8 cellular contexts compared by ENCODE assay signal in genomic region chr7:4830176-4830575, GRCh38. TPM values are rescaled to one million over a fixed set of nuclear protein-coding genes. Genes with fewer than 3 reads are reported as not detected.
DNase-seq lines count a peak whose midpoint lies in the region; ATAC-seq, FAIRE-seq and TF ChIP-seq lines count a peak whose summit lies in the region.

No MANE protein-coding gene starts in this region.

- intact Hi-C loops in GM12878 (cut with micrococcal nuclease; ENCODE audit: unreplicated experiment): loop anchor here (1.0 kb wide), 1 partner anchor 255 kb away; no protein-coding TSS in a partner anchor

- no peaks in the 10 kb centered on the region for H4K20me1 ChIP-seq in GM12878 (ENCODE audit: control insufficient read depth, insufficient read depth)

- peaks cover 6% of the 10 kb centered on the region for H3K4me1 Mint-ChIP-seq in T-helper 17 cell

- CTCF ChIA-PET in GM12878 (lab: Yijun Ruan, JAX): interaction anchor here (0.7 to 4.0 kb wide), 5 partner anchors 17 to 343 kb away, joined by 3 to 38 read pairs (median 3); no protein-coding TSS in a partner anchor

- no peaks in the 10 kb centered on the region for H3K36me3 ChIP-seq in GM12878 (ENCODE audit: control insufficient read depth in 2 of 2, insufficient read depth in 2 of 2, low read length in 1 of 2)

- no peak for TF ChIP-seq POLR2A in GM12878 (IDR thresholded peaks at IDR 0.05; ENCODE audit: low read depth, low read length)

- TF ChIP-seq EP300 in GM12878 (IDR thresholded peaks at IDR 0.05; ENCODE audit: borderline replicate concordance in 1 of 2, control insufficient read depth in 1 of 2, low read depth in 2 of 2, low read length in 2 of 2): no peak

- in situ Hi-C loops in GM12878 (cut with MboI): loop anchor here (5.0 kb wide), 1 partner anchor 257 kb away; no protein-coding TSS in a partner anchor

- H2AFZ ChIP-seq in GM12878 (ENCODE audit: control insufficient read depth, low read depth, low read length): peak overlapping the region; percentile 33; the same call in 1 of the 2 replicates

- no peak overlapping the region for H3K4me3 Mint-ChIP-seq in T-helper 17 cell

- H3K4me2 ChIP-seq in GM12878 (ENCODE audit: control insufficient read depth, insufficient read depth): no peak overlapping the region

- RAD21 ChIA-PET in GM12878 (lab: Charles Lee; ENCODE audit: unreplicated experiment): interaction anchor here (1.0 to 1.4 kb wide), 3 partner anchors 144 to 261 kb away, joined by 5 to 13 read pairs (median 5); no protein-coding TSS in a partner anchor

- no peak overlapping the region for H3K9ac ChIP-seq in GM12878 (ENCODE audit: control insufficient read depth, insufficient read depth, low read length)

- peaks cover 7% of the 10 kb centered on the region for H3K27me3 Mint-ChIP-seq in T-helper 17 cell

- SMC1A ChIA-PET in GM12878 (lab: Charles Lee; ENCODE audit: uncharacterized antibody, unreplicated experiment): interaction anchor here (0.7 to 1.8 kb wide), 4 partner anchors 255 to 410 kb away, joined by 3 to 8 read pairs (median 3); no protein-coding TSS in a partner anchor

- BruUV-seq in GM12878 (replicated peaks; lab: Mats Ljungman, UMichigan): no TSS peak

- H3K4me1 ChIP-seq in GM12878 (ENCODE audit: control insufficient read depth, insufficient read depth, low read length): no peaks in the 10 kb centered on the region

- H3K4me3 ChIP-seq in GM12878: no peak overlapping the region

- POLR2A ChIA-PET in GM12878 (lab: Charles Lee): interaction anchor here (0.5 kb wide), 1 partner anchor 415 kb away, joined by 5 read pairs; no protein-coding TSS in a partner anchor

- peak; percentile 70 for ATAC-seq in T-helper 17 cell
- peak; percentile 99 for ATAC-seq in GM12878
- ATAC-seq in GM19023 (IDR thresholded peaks at IDR 0.05; ENCODE audit: unreplicated experiment): no peak
- no peak for ATAC-seq in HG03039 (IDR thresholded peaks at IDR 0.05; ENCODE audit: unreplicated experiment)

- H3K27ac Mint-ChIP-seq in T-helper 17 cell: no peak overlapping the region

- H3K36me3 Mint-ChIP-seq in T-helper 17 cell (ENCODE audit: low read depth): peaks cover 2% of the 10 kb centered on the region

- H3K79me2 ChIP-seq in GM12878 (ENCODE audit: control insufficient read depth, insufficient read depth, low read length): no peaks in the 10 kb centered on the region

- peak; percentile 58 for TF ChIP-seq RAD21 in GM12878 (IDR thresholded peaks at IDR 0.05; ENCODE audit: insufficient read depth, low read depth, low read length)

- peak; percentile 87 to 98 (median 95) for TF ChIP-seq CTCF in GM12878 (IDR thresholded peaks at IDR 0.05 in 2 of 3, conservative IDR thresholded peaks at IDR 0.05 in 1 of 3; ENCODE audit: control insufficient read depth in 2 of 3, extremely low read depth in 1 of 3, insufficient read depth in 1 of 3, low read depth in 3 of 3, low read length in 3 of 3)

- peak; percentile 58 for DNase-seq in ELR (ENCODE audit: low read depth)
- DNase-seq in HT1080 (ENCODE audit: low read depth): peak; percentile 42
- peak in 2 of 3 donors; percentile 22 to 35 for DNase-seq in T-helper 17 cell
- peak; percentile 11 for DNase-seq in GM12878 (ENCODE audit: low read depth, low spot score)
- peak; percentile 90 for DNase-seq in islet precursor cell
- DNase-seq in stimulated activated CD4-positive, alpha-beta T cell treated with anti-CD3 and anti-CD28 coated beads, Interleukin-4, amount 100 ng/mL, for 24 hours: peak; percentile 60

- no peaks in the 10 kb centered on the region for H3K9me3 ChIP-seq in T-helper 17 cell (ENCODE audit: control insufficient read depth, low read length, poor library complexity, severe bottlenecking)
- no peaks in the 10 kb centered on the region for H3K9me3 ChIP-seq in GM12878 (replicated peaks; ENCODE audit: control insufficient read depth, insufficient read depth, low read length)

- 21% methylated on average over 14 of the region's 14 CpGs for WGBS in GM12878 (ENCODE audit: insufficient coverage, insufficient replicate concordance, low lambda C conversion rate, missing lambda C conversion rate)

- H3K27me3 ChIP-seq in GM12878 (replicated peaks in 1 of 2; ENCODE audit: control insufficient read depth in 2 of 2, insufficient read depth in 2 of 2, low read length in 1 of 2): no peaks in the 10 kb centered on the region

- FAIRE-seq in GM12878 (lab: Jason Lieb, UNC): peak; percentile 56

- H3K27ac ChIP-seq in GM12878 (ENCODE audit: control insufficient read depth, insufficient read depth): no peak overlapping the region

TF ChIP-seq in GM12878, 131 proteins besides CTCF, POLR2A, EP300 and RAD21 (continues in another document):
- peak; percentile 72 for TF ChIP-seq YY1 (IDR thresholded peaks at IDR 0.05; ENCODE audit: low read depth, low read length)
- TF ChIP-seq SMC3 (IDR thresholded peaks at IDR 0.05; ENCODE audit: borderline replicate concordance, low read length): peak; percentile 78
- 0 out of 2 replicates have a peak, but pooled peaks have one; percentile 8 for TF ChIP-seq RUNX3 (IDR thresholded peaks at IDR 0.05; ENCODE audit: low read length)
- no peak for TF ChIP-seq MEF2A (IDR thresholded peaks at IDR 0.05; ENCODE audit: insufficient read depth, low read depth, low read length)

RNA-seq across cellular contexts. Expression of gene PAPOLB, which starts 31.7 kb away (rescaled TPM):
- total RNA-seq in HT1080 (2014; rRNA removed; shearing (Covaris generic)): not detected in 2 replicates
- not detected in 2 replicates for polyA plus RNA-seq in HT1080 (2015; cell fraction: cytosol; rRNA removed)
- not detected in 2 replicates for polyA plus RNA-seq in HT1080 (2015; cell fraction: nucleus; rRNA removed)
- total RNA-seq in T-helper 17 cell (not detected), GM12878 (2014; rRNA removed) (not detected in 2 replicates), GM12878 (2014; rRNA removed; fragmentation: Illumina TruSeq; extraction: Trizol) (not detected in 2 replicates), GM12878 (2021) (not detected in 2 replicates)
- not detected in 2 replicates for total RNA-seq in GM12878 (2013; cell fraction: nucleolus; rRNA removed)
- polyA plus RNA-seq in GM12878 (2011; ENCODE audit: low read depth): not detected
- polyA plus RNA-seq in GM12878 (2011; rRNA removed) (not detected in 2 replicates), GM12878 (2014; fragmentation: Illumina TruSeq; extraction: Trizol) (0.01 TPM in 1 of 2 replicates, not detected in the other), GM12878 (2014; fragmentation: Nextera tagmentation; extraction: Ambion mirVana) (not detected), GM12878 (2014; rRNA removed) (not detected in 2 replicates), GM12878 (2016; fragmentation: Nextera tagmentation; extraction: Ambion mirVana) (not detected)
- polyA plus RNA-seq in GM12878 (2011; cell fraction: cytosol; rRNA removed): not detected in 2 replicates
- not detected in 2 replicates for polyA plus RNA-seq in GM12878 (2011; cell fraction: nucleus; rRNA removed)
- not detected in 2 replicates for polyA plus RNA-seq in GM12878 (2012)
- 0.05 TPM in 1 of 2 replicates, not detected in the other for polyA minus RNA-seq in GM12878 (2011; rRNA and poly(A)+ RNA removed)
- polyA minus RNA-seq in GM12878 (2011; cell fraction: cytosol; rRNA and poly(A)+ RNA removed): not detected in 2 replicates
- 0.12 TPM in 1 of 2 replicates, not detected in the other for polyA minus RNA-seq in GM12878 (2011; cell fraction: nucleus; rRNA and poly(A)+ RNA removed)

RNA-seq across cellular contexts. Expression of gene RADIL, which starts 53.3 kb away (rescaled TPM):
- 0.14 and 0.57 TPM in 2 replicates for total RNA-seq in HT1080 (2014; rRNA removed; shearing (Covaris generic))
- polyA plus RNA-seq in HT1080 (2015; cell fraction: cytosol; rRNA removed): 0.92 and 1.4 TPM in 2 replicates
- polyA plus RNA-seq in HT1080 (2015; cell fraction: nucleus; rRNA removed): 0.98 and 2.1 TPM in 2 replicates
- total RNA-seq in T-helper 17 cell (under 1 TPM in 1 of 2 donors, not detected in 1; 0.55 TPM), GM12878 (2014; rRNA removed) (0.06 TPM in 1 of 2 replicates, not detected in the other), GM12878 (2014; rRNA removed; fragmentation: Illumina TruSeq; extraction: Trizol) (not detected in 2 replicates), GM12878 (2021) (0.11 TPM in 1 of 2 replicates, not detected in the other)
- not detected in 2 replicates for total RNA-seq in GM12878 (2013; cell fraction: nucleolus; rRNA removed)
- polyA plus RNA-seq in GM12878 (2011; ENCODE audit: low read depth): 0.05 TPM
- polyA plus RNA-seq in GM12878 (2011; rRNA removed) (not detected in 2 replicates), GM12878 (2014; fragmentation: Illumina TruSeq; extraction: Trizol) (not detected in 2 replicates), GM12878 (2014; fragmentation: Nextera tagmentation; extraction: Ambion mirVana) (not detected), GM12878 (2014; rRNA removed) (0.08 TPM in 1 of 2 replicates, not detected in the other), GM12878 (2016; fragmentation: Nextera tagmentation; extraction: Ambion mirVana) (under 1 TPM in 1 of 2 experiments, not detected in 1; 0.05 TPM)
- not detected in 2 replicates for polyA plus RNA-seq in GM12878 (2011; cell fraction: cytosol; rRNA removed)
- polyA plus RNA-seq in GM12878 (2011; cell fraction: nucleus; rRNA removed): not detected in 2 replicates
- polyA plus RNA-seq in GM12878 (2012): 0.03 and 0.05 TPM in 2 replicates
- polyA minus RNA-seq in GM12878 (2011; rRNA and poly(A)+ RNA removed): not detected in 2 replicates
- polyA minus RNA-seq in GM12878 (2011; cell fraction: cytosol; rRNA and poly(A)+ RNA removed): not detected in 2 replicates
- polyA minus RNA-seq in GM12878 (2011; cell fraction: nucleus; rRNA and poly(A)+ RNA removed): not detected in 2 replicates

RNA-seq across cellular contexts. Expression of gene AP5Z1, which starts 54.8 kb away (rescaled TPM):
- 21.0 and 28.4 TPM in 2 replicates for total RNA-seq in HT1080 (2014; rRNA removed; shearing (Covaris generic))
- 9.3 and 9.5 TPM in 2 replicates for polyA plus RNA-seq in HT1080 (2015; cell fraction: cytosol; rRNA removed)
- 57.7 and 63.0 TPM in 2 replicates for polyA plus RNA-seq in HT1080 (2015; cell fraction: nucleus; rRNA removed)
- 100 to 1,000 TPM in 1 of 2 donors, 10 to 100 TPM in 1; 87.6 to 112 TPM for total RNA-seq in T-helper 17 cell
- total RNA-seq in GM12878 (2013; cell fraction: nucleolus; rRNA removed): 44.4 and 49.6 TPM in 2 replicates
- total RNA-seq in GM12878 (2014; rRNA removed): 18.5 and 28.5 TPM in 2 replicates
- 6.6 and 7.6 TPM in 2 replicates for total RNA-seq in GM12878 (2014; rRNA removed; fragmentation: Illumina TruSeq; extraction: Trizol)
- 35.3 and 43.4 TPM in 2 replicates for total RNA-seq in GM12878 (2021)
- 6.4 TPM for polyA plus RNA-seq in GM12878 (2011; ENCODE audit: low read depth)
- 4.1 and 10.4 TPM in 2 replicates for polyA plus RNA-seq in GM12878 (2011; rRNA removed)
- 12.6 and 22.6 TPM in 2 replicates for polyA plus RNA-seq in GM12878 (2011; cell fraction: cytosol; rRNA removed)
- polyA plus RNA-seq in GM12878 (2011; cell fraction: nucleus; rRNA removed): 137 and 174 TPM in 2 replicates
- 27.1 and 35.0 TPM in 2 replicates for polyA plus RNA-seq in GM12878 (2012)
- polyA plus RNA-seq in GM12878 (2014; fragmentation: Illumina TruSeq; extraction: Trizol): 1.1 and 4.8 TPM in 2 replicates
- 1 to 10 TPM in 1 of 2 experiments, under 1 TPM in 1; 0.37 to 2.2 TPM for polyA plus RNA-seq in GM12878 (2014; fragmentation: Nextera tagmentation; extraction: Ambion mirVana)
- polyA plus RNA-seq in GM12878 (2014; rRNA removed): 40.5 and 46.1 TPM in 2 replicates
- polyA plus RNA-seq in GM12878 (2016; fragmentation: Nextera tagmentation; extraction: Ambion mirVana): 10 to 100 TPM; 29.2 to 33.8 TPM
- 6.1 and 12.3 TPM in 2 replicates for polyA minus RNA-seq in GM12878 (2011; rRNA and poly(A)+ RNA removed)
- 8.3 and 10.4 TPM in 2 replicates for polyA minus RNA-seq in GM12878 (2011; cell fraction: cytosol; rRNA and poly(A)+ RNA removed)
- polyA minus RNA-seq in GM12878 (2011; cell fraction: nucleus; rRNA and poly(A)+ RNA removed): 41.2 and 66.5 TPM in 2 replicates

Comparison
In these comparisons a context has a peak if more than half of its experiments do, and no peak if none do; other contexts are left out.
1. DNase-seq: peak in every context shown above with its lines; median percentile 90 in islet precursor cell; 60 in stimulated activated CD4-positive, alpha-beta T cell treated with anti-CD3 and anti-CD28 coated beads, Interleukin-4, amount 100 ng/mL, for 24 hours; 58 in ELR; 42 in HT1080; 28 in T-helper 17 cell; 11 in GM12878.
2. ATAC-seq: peak in T-helper 17 cell (single experiment) and GM12878 (single experiment); none in GM19023 (single experiment) and HG03039 (single experiment).